In genomic region chr7:106109521-106110237, GRCh38 we compare ENCODE assay signal across 11 cellular contexts. TPM values are rescaled to one million over a fixed set of nuclear protein-coding genes. Genes with fewer than 3 reads are reported as not detected.
DNase-seq lines count a peak whose midpoint lies in the region; ATAC-seq and TF ChIP-seq lines count a peak whose summit lies in the region.
"Had no signal": no experiment of that assay in that cellular context is flagged by ENCODE, and none has a peak within 500 bp of the region (broad histone marks: within the 10 kb centered on the region; RNA-seq: fewer than 3 reads in every experiment).

No MANE protein-coding gene starts in this region.

- no peaks in the 10 kb centered on the region for H3K9me3 ChIP-seq in CD4-positive, CD25-positive, alpha-beta regulatory T cell (ENCODE audit: control insufficient read depth in 2 of 2, low read length in 2 of 2)
- H3K9me3 ChIP-seq in HUES6 (ENCODE audit: control insufficient read depth, insufficient read depth, low read depth, low read length) (no peaks in the 10 kb centered on the region), neuron (ENCODE audit: low read length) (no peaks in the 10 kb centered on the region)

- no peaks in the 10 kb centered on the region for H3K27me3 Mint-ChIP-seq in CD4-positive, CD25-positive, alpha-beta regulatory T cell

- no peak for DNase-seq in CD4-positive, CD25-positive, alpha-beta regulatory T cell
- DNase-seq in coronary artery (ENCODE audit: low spot score) (no peak), NCI-H2196 treated with DMSO at 0.1 percent for 48 hours (lab: John Stamatoyannopoulos, UW; ENCODE audit: unreplicated experiment) (no peak), glomerular visceral epithelial cell (ENCODE audit: extremely low spot score) (no peak), GM03348 (ENCODE audit: low spot score) (no peak), NCI-H446 treated with DMSO at 0.1 percent for 48 hours (lab: John Stamatoyannopoulos, UW) (no peak)
- DNase-seq: activated CD4-positive, alpha-beta T cell treated with anti-CD3 and anti-CD28 coated beads for 1 hour; left cardiac atrium; NCI-H524 had no signal

- H3K36me3 ChIP-seq in CD4-positive, CD25-positive, alpha-beta regulatory T cell (ENCODE audit: control insufficient read depth, insufficient read depth, low read length): no peaks in the 10 kb centered on the region
- H3K36me3 ChIP-seq in HUES6 (ENCODE audit: control insufficient read depth, insufficient read depth, low read length) (peaks cover 2% of the 10 kb centered on the region; the same call in 1 of the 2 replicates), neuron (ENCODE audit: insufficient read depth, low read length) (no peaks in the 10 kb centered on the region)

- no peaks in the 10 kb centered on the region for H3K27me3 ChIP-seq in CD4-positive, CD25-positive, alpha-beta regulatory T cell (ENCODE audit: control insufficient read depth, insufficient read depth, low read length)
- H3K27me3 ChIP-seq in HUES6 (ENCODE audit: control insufficient read depth, insufficient read depth, low read length): no peaks in the 10 kb centered on the region
- no peaks in the 10 kb centered on the region for H3K27me3 ChIP-seq in neuron (ENCODE audit: insufficient read depth, low read length)

- peaks cover 4% of the 10 kb centered on the region for H3K36me3 Mint-ChIP-seq in CD4-positive, CD25-positive, alpha-beta regulatory T cell

- no peaks in the 10 kb centered on the region for H3K9me3 Mint-ChIP-seq in CD4-positive, CD25-positive, alpha-beta regulatory T cell

- peaks cover 52% of the 10 kb centered on the region for H3K4me1 ChIP-seq in CD4-positive, CD25-positive, alpha-beta regulatory T cell (ENCODE audit: control insufficient read depth, insufficient read depth, low read length, poor library complexity, severe bottlenecking)
- H3K4me1 ChIP-seq in HUES6 (ENCODE audit: control insufficient read depth, insufficient read depth, low read length) (peaks cover 37% of the 10 kb centered on the region), neuron (ENCODE audit: insufficient read depth, low read length) (peaks cover 29% of the 10 kb centered on the region)

- H3K9ac ChIP-seq in HUES6 (ENCODE audit: low read length): no peak overlapping the region

- H2AFZ ChIP-seq in neuron (ENCODE audit: low read depth, low read length): no peak overlapping the region

- no peak for TF ChIP-seq CTCF in coronary artery (IDR thresholded peaks at IDR 0.05)

- no peak for ATAC-seq in CD4-positive, CD25-positive, alpha-beta regulatory T cell (ENCODE audit: low read depth in 2 of 2)
- ATAC-seq: left cardiac atrium had no signal

- peak overlapping the region; percentile 6 to 44 (median 42) for H3K27ac Mint-ChIP-seq in CD4-positive, CD25-positive, alpha-beta regulatory T cell

- peak overlapping the region; percentile 89 for H3K27ac ChIP-seq in CD4-positive, CD25-positive, alpha-beta regulatory T cell (ENCODE audit: insufficient read depth, low read length, poor library complexity, severe bottlenecking)
- no peak overlapping the region for H3K27ac ChIP-seq in HUES6 (ENCODE audit: low read depth, low read length)
- peak overlapping the region in 1 of 2 donors; percentile 2 for H3K27ac ChIP-seq in coronary artery

- peak overlapping the region; percentile 72 to 95 (median 93) for H3K4me3 Mint-ChIP-seq in CD4-positive, CD25-positive, alpha-beta regulatory T cell

- peaks cover 26 to 70% (median 45%) of the 10 kb centered on the region in 4 donors for H3K4me1 Mint-ChIP-seq in CD4-positive, CD25-positive, alpha-beta regulatory T cell

- H3K4me3 ChIP-seq in CD4-positive, CD25-positive, alpha-beta regulatory T cell (ENCODE audit: low read depth, low read length): peak overlapping the region; percentile 87
- H3K4me3 ChIP-seq in HUES6 (ENCODE audit: low read depth, low read length) (peak overlapping the region; percentile 99), coronary artery (peak overlapping the region; percentile 83), neuron (ENCODE audit: low read length) (peak overlapping the region; percentile 99)

RNA-seq across cellular contexts. Expression of gene SYPL1, which starts 2.4 kb away (rescaled TPM):
- total RNA-seq in CD4-positive, CD25-positive, alpha-beta regulatory T cell: 37.8 TPM
- polyA plus RNA-seq in CD4-positive, CD25-positive, alpha-beta regulatory T cell: 10 to 100 TPM; 56.7 to 80.7 (median 69.8) TPM
